In genomic region chr14:35416108-35416750, GRCh38 we compare ENCODE assay signal across 8 cellular contexts. TPM values are rescaled to one million over a fixed set of nuclear protein-coding genes. Genes with fewer than 3 reads are reported as not detected.
DNase-seq lines count a peak whose midpoint lies in the region; ATAC-seq and TF ChIP-seq lines count a peak whose summit lies in the region.

No MANE protein-coding gene starts in this region.

- H3K27me3 ChIP-seq in heart right ventricle = no peaks in the 10 kb centered on the region

- H3K9me3 ChIP-seq in heart right ventricle = no peaks in the 10 kb centered on the region

- H3K4me1 ChIP-seq in heart right ventricle = peaks cover 4 to 49% (median 36%) of the 10 kb centered on the region in 9 donors

- no peak overlapping the region for H3K4me3 ChIP-seq in heart right ventricle

- intact Hi-C loops in heart right ventricle (cut with DNase I) = loop anchor here in 7 of 10 donors (5.0 to 10.0 kb wide), 5 partner anchors 191 to 371 kb away; partner anchors contain the start of gene FAM177A1 (in 2 of the 7)

- DNase-seq in NK-92 treated with Interleukin-12 subunit alpha and Interleukin-12 subunit beta, amount 100 ng/mL, for 24 hours (lab: John Stamatoyannopoulos, UW) = peak; percentile 51
- DNase-seq in NK-92 (lab: John Stamatoyannopoulos, UW; ENCODE audit: unreplicated experiment) = no peak
- DNase-seq in activated naive CD4-positive, alpha-beta T cell treated with anti-CD3 and anti-CD28 coated beads, Interleukin-2, amount 50 U/mL, for 16 hours = peak; percentile 68
- peak; percentile 73 to 81 for DNase-seq in stimulated activated CD8-positive, alpha-beta memory T cell treated with anti-CD3 and anti-CD28 coated beads, Interleukin-15, amount 100 ng/mL, for 48 hours (ENCODE audit: low read depth in 2 of 2)
- no peak for DNase-seq in NCI-H510A treated with DMSO at 0.1 percent for 48 hours (lab: John Stamatoyannopoulos, UW)
- DNase-seq in G401 (ENCODE audit: low spot score) = no peak
- DNase-seq in heart right ventricle = no peak

- in situ Hi-C loops in G401 (cut with HindIII; ENCODE audit: low sequenced_read_pairs) = loop anchor here (25.0 kb wide), 1 partner anchor 379 kb away; the partner anchor contains the start of gene FAM177A1

- WGBS in heart right ventricle, 2 donors = 18 to 28% methylated on average over 5 of the region's 5 CpGs

- H3K36me3 ChIP-seq in heart right ventricle = no peaks in the 10 kb centered on the region

- ATAC-seq in HG03575 (IDR thresholded peaks at IDR 0.05; ENCODE audit: extremely low read depth, insufficient number of reproducible peaks, low FRiP score, unreplicated experiment) (peak; percentile 40), heart right ventricle (no peak)

- peak overlapping the region in 4 of 10 donors; percentile 23 to 75 (median 32) for H3K27ac ChIP-seq in heart right ventricle

- TF ChIP-seq CTCF in heart right ventricle (IDR thresholded peaks at IDR 0.05) = no peak

RNA-seq across cellular contexts. Expression of gene NFKBIA, which starts 11.7 kb away (rescaled TPM):
- total RNA-seq in G401 (2014; rRNA removed; shearing (Covaris generic)) = 98.1 and 101 TPM in 2 replicates
- total RNA-seq in heart right ventricle = 10 to 100 TPM; 41.0 to 98.5 (median 58.7) TPM
- polyA plus RNA-seq in heart right ventricle = 10 to 100 TPM; 73.7 to 88.4 TPM

Comparison
In these comparisons a context has a peak if more than half of its experiments do, and no peak if none do; other contexts are left out.
1. DNase-seq: peak in NK-92 treated with Interleukin-12 subunit alpha and Interleukin-12 subunit beta, amount 100 ng/mL, for 24 hours (single experiment), activated naive CD4-positive, alpha-beta T cell treated with anti-CD3 and anti-CD28 coated beads, Interleukin-2, amount 50 U/mL, for 16 hours (single experiment) and stimulated activated CD8-positive, alpha-beta memory T cell treated with anti-CD3 and anti-CD28 coated beads, Interleukin-15, amount 100 ng/mL, for 48 hours (2 of 2); none in NK-92 (single experiment), NCI-H510A treated with DMSO at 0.1 percent for 48 hours (single experiment), G401 (single experiment) and heart right ventricle (0 of 2).